ENCODE assay signal across 1 cellular context in genomic region chr14:102695172-102695569, GRCh38.
TF ChIP-seq lines count a peak whose summit lies in the region.

No MANE protein-coding gene starts in this region.

TF ChIP-seq in GM12878, 131 proteins besides CTCF, POLR2A, EP300 and RAD21:
- no peak for TF ChIP-seq CUX1 (IDR thresholded peaks at IDR 0.05; ENCODE audit: insufficient replicate concordance, low read depth, low read length)
- no peak for TF ChIP-seq ZBTB33 (IDR thresholded peaks at IDR 0.05)
- no peak for TF ChIP-seq SUZ12 (IDR thresholded peaks at IDR 0.05; ENCODE audit: unreplicated experiment)
- no peak for TF ChIP-seq CBX5 (IDR thresholded peaks at IDR 0.05; ENCODE audit: low read depth)
- no peak for TF ChIP-seq IRF3 (IDR thresholded peaks at IDR 0.05)
- TF ChIP-seq RFX5 (IDR thresholded peaks at IDR 0.05; ENCODE audit: low read depth, low read length) = no peak
- no peak for TF ChIP-seq SMARCA5 (IDR thresholded peaks at IDR 0.05)
- no peak for TF ChIP-seq CEBPZ (IDR thresholded peaks at IDR 0.05; ENCODE audit: low read depth, low read length)
- TF ChIP-seq JUNB (IDR thresholded peaks at IDR 0.05) = no peak
- no peak for TF ChIP-seq ESRRA (IDR thresholded peaks at IDR 0.05; ENCODE audit: low read length)
- TF ChIP-seq GABPA (IDR thresholded peaks at IDR 0.05; ENCODE audit: low read depth) = no peak
